Comparison of ENCODE assay signal across 1 cellular context in the genomic region with DNA sequence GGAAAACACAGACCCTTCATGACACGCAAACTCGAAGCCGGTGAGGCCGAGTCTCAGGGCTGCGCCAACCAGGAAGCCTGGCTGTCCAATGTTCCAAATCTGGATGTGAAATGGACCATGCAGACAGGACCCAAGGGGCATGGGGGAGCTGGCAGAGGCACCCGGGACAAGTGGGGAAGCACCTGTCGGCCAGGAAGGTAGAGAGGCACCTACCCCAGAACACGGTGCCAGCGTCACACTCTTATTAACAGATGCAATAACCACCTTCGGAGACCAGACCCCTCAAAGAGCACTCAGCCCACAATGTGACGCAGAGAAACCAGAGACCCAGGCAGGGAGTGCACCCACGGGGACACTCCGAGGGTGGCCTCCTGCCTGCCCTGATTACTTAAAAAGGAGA.
TF ChIP-seq lines count a peak whose summit lies in the region.

No MANE protein-coding gene starts in this region.

TF ChIP-seq in GM23338, 12 proteins besides CTCF, POLR2A, EP300 and RAD21 (continued from another document):
- TF ChIP-seq POLR2AphosphoS5 (IDR thresholded peaks at IDR 0.05; ENCODE audit: low read depth), result no peak
- no peak for TF ChIP-seq ZNF331 (CRISPR knock-in tag; IDR thresholded peaks at IDR 0.05; ENCODE audit: low read depth)
- TF ChIP-seq, protein P1, sequence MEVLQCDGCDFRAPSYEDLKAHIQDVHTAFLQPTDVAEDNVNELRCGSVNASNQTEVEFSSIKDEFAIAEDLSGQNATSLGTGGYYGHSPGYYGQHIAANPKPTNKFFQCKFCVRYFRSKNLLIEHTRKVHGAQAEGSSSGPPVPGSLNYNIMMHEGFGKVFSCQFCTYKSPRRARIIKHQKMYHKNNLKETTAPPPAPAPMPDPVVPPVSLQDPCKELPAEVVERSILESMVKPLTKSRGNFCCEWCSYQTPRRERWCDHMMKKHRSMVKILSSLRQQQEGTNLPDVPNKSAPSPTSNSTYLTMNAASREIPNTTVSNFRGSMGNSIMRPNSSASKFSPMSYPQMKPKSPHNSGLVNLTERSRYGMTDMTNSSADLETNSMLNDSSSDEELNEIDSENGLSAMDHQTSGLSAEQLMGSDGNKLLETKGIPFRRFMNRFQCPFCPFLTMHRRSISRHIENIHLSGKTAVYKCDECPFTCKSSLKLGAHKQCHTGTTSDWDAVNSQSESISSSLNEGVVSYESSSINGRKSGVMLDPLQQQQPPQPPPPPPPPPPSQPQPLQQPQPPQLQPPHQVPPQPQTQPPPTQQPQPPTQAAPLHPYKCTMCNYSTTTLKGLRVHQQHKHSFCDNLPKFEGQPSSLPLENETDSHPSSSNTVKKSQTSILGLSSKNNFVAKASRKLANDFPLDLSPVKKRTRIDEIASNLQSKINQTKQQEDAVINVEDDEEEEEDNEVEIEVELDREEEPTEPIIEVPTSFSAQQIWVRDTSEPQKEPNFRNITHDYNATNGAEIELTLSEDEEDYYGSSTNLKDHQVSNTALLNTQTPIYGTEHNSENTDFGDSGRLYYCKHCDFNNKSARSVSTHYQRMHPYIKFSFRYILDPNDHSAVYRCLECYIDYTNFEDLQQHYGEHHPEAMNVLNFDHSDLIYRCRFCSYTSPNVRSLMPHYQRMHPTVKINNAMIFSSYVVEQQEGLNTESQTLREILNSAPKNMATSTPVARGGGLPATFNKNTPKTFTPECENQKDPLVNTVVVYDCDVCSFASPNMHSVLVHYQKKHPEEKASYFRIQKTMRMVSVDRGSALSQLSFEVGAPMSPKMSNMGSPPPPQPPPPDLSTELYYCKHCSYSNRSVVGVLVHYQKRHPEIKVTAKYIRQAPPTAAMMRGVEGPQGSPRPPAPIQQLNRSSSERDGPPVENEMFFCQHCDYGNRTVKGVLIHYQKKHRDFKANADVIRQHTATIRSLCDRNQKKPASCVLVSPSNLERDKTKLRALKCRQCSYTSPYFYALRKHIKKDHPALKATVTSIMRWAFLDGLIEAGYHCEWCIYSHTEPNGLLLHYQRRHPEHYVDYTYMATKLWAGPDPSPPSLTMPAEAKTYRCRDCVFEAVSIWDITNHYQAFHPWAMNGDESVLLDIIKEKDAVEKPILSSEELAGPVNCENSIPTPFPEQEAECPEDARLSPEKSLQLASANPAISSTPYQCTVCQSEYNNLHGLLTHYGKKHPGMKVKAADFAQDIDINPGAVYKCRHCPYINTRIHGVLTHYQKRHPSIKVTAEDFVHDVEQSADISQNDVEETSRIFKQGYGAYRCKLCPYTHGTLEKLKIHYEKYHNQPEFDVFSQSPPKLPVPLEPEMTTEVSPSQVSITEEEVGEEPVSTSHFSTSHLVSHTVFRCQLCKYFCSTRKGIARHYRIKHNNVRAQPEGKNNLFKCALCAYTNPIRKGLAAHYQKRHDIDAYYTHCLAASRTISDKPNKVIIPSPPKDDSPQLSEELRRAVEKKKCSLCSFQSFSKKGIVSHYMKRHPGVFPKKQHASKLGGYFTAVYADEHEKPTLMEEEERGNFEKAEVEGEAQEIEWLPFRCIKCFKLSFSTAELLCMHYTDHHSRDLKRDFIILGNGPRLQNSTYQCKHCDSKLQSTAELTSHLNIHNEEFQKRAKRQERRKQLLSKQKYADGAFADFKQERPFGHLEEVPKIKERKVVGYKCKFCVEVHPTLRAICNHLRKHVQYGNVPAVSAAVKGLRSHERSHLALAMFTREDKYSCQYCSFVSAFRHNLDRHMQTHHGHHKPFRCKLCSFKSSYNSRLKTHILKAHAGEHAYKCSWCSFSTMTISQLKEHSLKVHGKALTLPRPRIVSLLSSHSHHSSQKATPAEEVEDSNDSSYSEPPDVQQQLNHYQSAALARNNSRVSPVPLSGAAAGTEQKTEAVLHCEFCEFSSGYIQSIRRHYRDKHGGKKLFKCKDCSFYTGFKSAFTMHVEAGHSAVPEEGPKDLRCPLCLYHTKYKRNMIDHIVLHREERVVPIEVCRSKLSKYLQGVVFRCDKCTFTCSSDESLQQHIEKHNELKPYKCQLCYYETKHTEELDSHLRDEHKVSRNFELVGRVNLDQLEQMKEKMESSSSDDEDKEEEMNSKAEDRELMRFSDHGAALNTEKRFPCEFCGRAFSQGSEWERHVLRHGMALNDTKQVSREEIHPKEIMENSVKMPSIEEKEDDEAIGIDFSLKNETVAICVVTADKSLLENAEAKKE (CRISPR knock-in tag; IDR thresholded peaks at IDR 0.05), result no peak
